Comparison of ENCODE assay signal across 9 cellular contexts in genomic region chr17:10126554-10127493, GRCh38.
DNase-seq lines count a peak whose midpoint lies in the region; ATAC-seq and TF ChIP-seq lines count a peak whose summit lies in the region.
"Had no signal": no experiment of that assay in that cellular context is flagged by ENCODE, and none has a peak within 500 bp of the region (broad histone marks: within the 10 kb centered on the region; RNA-seq: fewer than 3 reads in every experiment).

No MANE protein-coding gene starts in this region.

- peaks cover 0 to 1% (median 0%) of the 10 kb centered on the region in 6 donors for H3K9me3 Mint-ChIP-seq in immature natural killer cell
- no peaks in the 10 kb centered on the region for H3K9me3 Mint-ChIP-seq in stimulated activated effector memory CD8-positive, alpha-beta T cell treated with anti-CD3 and anti-CD28 coated beads, Interleukin-12 subunit alpha, Interleukin-12 subunit beta, amount 100 ng/mL, for 72 hours

- DNase-seq in GM13977 (ENCODE audit: low spot score) (peak; percentile 31), amniotic epithelial cell (ENCODE audit: low read depth) (peak; percentile 91), immature natural killer cell (no peak), DMS79 treated with DMSO at 0.1 percent for 48 hours (lab: John Stamatoyannopoulos, UW) (no peak), glomerular visceral epithelial cell (ENCODE audit: extremely low spot score) (no peak), mesenteric fat pad (ENCODE audit: low spot score) (no peak)
- no peak for DNase-seq in stimulated activated effector memory CD8-positive, alpha-beta T cell treated with anti-CD3 and anti-CD28 coated beads, Interleukin-12 subunit alpha, Interleukin-12 subunit beta, amount 100 ng/mL, for 72 hours (ENCODE audit: low spot score in 2 of 2)
- DNase-seq: T-helper 17 cell had no signal

- peaks cover 66 to 70% of the 10 kb centered on the region in 2 donors for H3K4me1 Mint-ChIP-seq in immature natural killer cell
- H3K4me1 Mint-ChIP-seq in stimulated activated effector memory CD8-positive, alpha-beta T cell treated with anti-CD3 and anti-CD28 coated beads, Interleukin-12 subunit alpha, Interleukin-12 subunit beta, amount 100 ng/mL, for 72 hours, result peaks cover 29% of the 10 kb centered on the region

- peak; percentile 49 for ATAC-seq in stimulated activated effector memory CD8-positive, alpha-beta T cell treated with anti-CD3 and anti-CD28 coated beads, Interleukin-12 subunit alpha, Interleukin-12 subunit beta, amount 100 ng/mL, for 72 hours
- no peak for ATAC-seq in HG03108 (IDR thresholded peaks at IDR 0.05; ENCODE audit: unreplicated experiment)
- ATAC-seq: T-helper 17 cell had no signal

- peaks cover 0 to 12% (median 1%) of the 10 kb centered on the region in 3 donors for H3K27me3 Mint-ChIP-seq in immature natural killer cell (ENCODE audit: low read depth in 3 of 3)

- in situ Hi-C loops in GM13977 (cut with MboI; ENCODE audit: low pct_unique_long_range_greater_than_20kb, low sequenced_read_pairs, unreplicated experiment), result no loop called here

- no peaks in the 10 kb centered on the region for H3K36me3 Mint-ChIP-seq in immature natural killer cell
- no peaks in the 10 kb centered on the region for H3K36me3 Mint-ChIP-seq in stimulated activated effector memory CD8-positive, alpha-beta T cell treated with anti-CD3 and anti-CD28 coated beads, Interleukin-12 subunit alpha, Interleukin-12 subunit beta, amount 100 ng/mL, for 72 hours

- no peak for TF ChIP-seq CTCF in GM13977 (IDR thresholded peaks at IDR 0.05; ENCODE audit: extremely low read depth, insufficient read depth, missing control alignments)

- H3K4me3 Mint-ChIP-seq in immature natural killer cell, result peak overlapping the region in 2 of 5 donors; percentile 3 to 29
- H3K4me3 Mint-ChIP-seq in stimulated activated effector memory CD8-positive, alpha-beta T cell treated with anti-CD3 and anti-CD28 coated beads, Interleukin-12 subunit alpha, Interleukin-12 subunit beta, amount 100 ng/mL, for 72 hours, result no peak overlapping the region
- H3K4me3 Mint-ChIP-seq: T-helper 17 cell had no signal

- H3K27ac Mint-ChIP-seq in immature natural killer cell, result peak overlapping the region; percentile 2 to 84 (median 74)
- no peak overlapping the region for H3K27ac Mint-ChIP-seq in stimulated activated effector memory CD8-positive, alpha-beta T cell treated with anti-CD3 and anti-CD28 coated beads, Interleukin-12 subunit alpha, Interleukin-12 subunit beta, amount 100 ng/mL, for 72 hours
- H3K27ac Mint-ChIP-seq: T-helper 17 cell had no signal

Comparison
In these comparisons a context has a peak if more than half of its experiments do, and no peak if none do; other contexts are left out.
1. DNase-seq: peak in GM13977 (single experiment) and amniotic epithelial cell (single experiment); none in immature natural killer cell (0 of 3), stimulated activated effector memory CD8-positive, alpha-beta T cell treated with anti-CD3 and anti-CD28 coated beads, Interleukin-12 subunit alpha, Interleukin-12 subunit beta, amount 100 ng/mL, for 72 hours (0 of 2), DMS79 treated with DMSO at 0.1 percent for 48 hours (single experiment), glomerular visceral epithelial cell (single experiment) and mesenteric fat pad (single experiment).